1 cellular context compared by ENCODE assay signal in genomic region chr15:58340176-58340575, GRCh38.
TF ChIP-seq lines count a peak whose summit lies in the region.

No MANE protein-coding gene starts in this region.

TF ChIP-seq in IMR-90, 13 proteins besides CTCF, POLR2A, EP300 and RAD21 (continued from another document):
- TF ChIP-seq MXI1 (IDR thresholded peaks at IDR 0.05; ENCODE audit: borderline replicate concordance, low read depth, low read length) (no peak), FOS (IDR thresholded peaks at IDR 0.05; ENCODE audit: low read depth, low read length) (no peak), RCOR1 (IDR thresholded peaks at IDR 0.05; ENCODE audit: insufficient replicate concordance, low read length) (no peak), CEBPB (IDR thresholded peaks at IDR 0.05; ENCODE audit: low read depth, low read length) (no peak), MAFK (IDR thresholded peaks at IDR 0.05; ENCODE audit: low read depth, low read length) (no peak), BHLHE40 (IDR thresholded peaks at IDR 0.05; ENCODE audit: low read depth, low read length) (no peak), CHD1 (IDR thresholded peaks at IDR 0.05; ENCODE audit: low read depth, low read length) (no peak)
- TF ChIP-seq, protein P1, sequence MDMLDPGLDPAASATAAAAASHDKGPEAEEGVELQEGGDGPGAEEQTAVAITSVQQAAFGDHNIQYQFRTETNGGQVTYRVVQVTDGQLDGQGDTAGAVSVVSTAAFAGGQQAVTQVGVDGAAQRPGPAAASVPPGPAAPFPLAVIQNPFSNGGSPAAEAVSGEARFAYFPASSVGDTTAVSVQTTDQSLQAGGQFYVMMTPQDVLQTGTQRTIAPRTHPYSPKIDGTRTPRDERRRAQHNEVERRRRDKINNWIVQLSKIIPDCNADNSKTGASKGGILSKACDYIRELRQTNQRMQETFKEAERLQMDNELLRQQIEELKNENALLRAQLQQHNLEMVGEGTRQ (IDR thresholded peaks at IDR 0.05; ENCODE audit: low read depth, low read length): no peak
TF ChIP-seq in IMR-90: peak in this region for 0.
